14 cellular contexts compared by ENCODE assay signal in the genomic region with DNA sequence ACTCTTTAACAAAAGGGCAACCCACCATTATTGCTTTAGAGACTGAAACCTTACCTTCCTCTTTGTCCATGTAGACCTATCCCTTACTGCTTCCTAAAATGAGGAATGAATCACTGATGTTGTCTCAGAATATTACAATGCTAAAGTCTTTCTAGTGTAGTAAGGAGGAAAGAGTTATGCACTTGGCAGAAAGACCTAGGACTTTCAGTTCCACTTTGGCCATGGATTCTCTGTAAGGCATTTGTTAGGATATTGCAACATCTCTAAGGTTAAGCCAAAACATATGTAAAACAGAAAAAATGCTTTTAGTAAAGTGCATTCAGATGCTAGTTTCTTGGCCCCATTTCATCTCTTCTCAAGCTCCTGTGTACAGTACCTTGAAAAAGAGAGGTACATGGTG.
DNase-seq lines count a peak whose midpoint lies in the region; ATAC-seq, FAIRE-seq and TF ChIP-seq lines count a peak whose summit lies in the region.
"Had no signal": no experiment of that assay in that cellular context is flagged by ENCODE, and none has a peak within 500 bp of the region (broad histone marks: within the 10 kb centered on the region; RNA-seq: fewer than 3 reads in every experiment).

No MANE protein-coding gene starts in this region.

- TF ChIP-seq CTCF in pancreas (IDR thresholded peaks at IDR 0.05), result no peak

- no peaks in the 10 kb centered on the region for H3K9me3 Mint-ChIP-seq in T-helper 2 cell treated with Interferon-gamma antibody and Interleukin-4, amounts not matched to agents 5 μg/mL and 100 μg/mL, for 36 hours
- H3K9me3 Mint-ChIP-seq: activated CD4-positive, alpha-beta memory T cell treated with anti-CD3 and anti-CD28 coated beads for 36 hours; H9 had no signal

- H3K4me1 ChIP-seq in pancreas, result peaks cover 6 to 21% (median 19%) of the 10 kb centered on the region in 3 donors

- H3K27ac Mint-ChIP-seq in T-helper 2 cell treated with Interferon-gamma antibody and Interleukin-4, amounts not matched to agents 5 μg/mL and 100 μg/mL, for 36 hours, result no peak overlapping the region
- H3K27ac Mint-ChIP-seq: activated CD4-positive, alpha-beta memory T cell treated with anti-CD3 and anti-CD28 coated beads for 36 hours had no signal

- H3K36me3 ChIP-seq in pancreas, result no peaks in the 10 kb centered on the region
- H3K36me3 ChIP-seq: thoracic aorta had no signal

- no peak for FAIRE-seq in pancreas (lab: Jason Lieb, UNC)
- FAIRE-seq: D721Med had no signal

- H3K4me3 Mint-ChIP-seq in T-helper 2 cell treated with Interferon-gamma antibody and Interleukin-4, amounts not matched to agents 5 μg/mL and 100 μg/mL, for 36 hours, result no peak overlapping the region
- H3K4me3 Mint-ChIP-seq: activated CD4-positive, alpha-beta memory T cell treated with anti-CD3 and anti-CD28 coated beads for 36 hours; H9 had no signal

- peaks cover 4% of the 10 kb centered on the region for H3K27me3 Mint-ChIP-seq in T-helper 2 cell treated with Interferon-gamma antibody and Interleukin-4, amounts not matched to agents 5 μg/mL and 100 μg/mL, for 36 hours (ENCODE audit: low read depth)
- H3K27me3 Mint-ChIP-seq: activated CD4-positive, alpha-beta memory T cell treated with anti-CD3 and anti-CD28 coated beads for 36 hours had no signal

- H3K36me3 Mint-ChIP-seq in T-helper 2 cell treated with Interferon-gamma antibody and Interleukin-4, amounts not matched to agents 5 μg/mL and 100 μg/mL, for 36 hours (ENCODE audit: low read depth), result no peaks in the 10 kb centered on the region
- H3K36me3 Mint-ChIP-seq: activated CD4-positive, alpha-beta memory T cell treated with anti-CD3 and anti-CD28 coated beads for 36 hours had no signal

- no peak overlapping the region for H3K4me3 ChIP-seq in pancreas
- H3K4me3 ChIP-seq: thoracic aorta had no signal

- intact Hi-C loops in pancreas (cut with DNase I), result no loop called here

- ATAC-seq in pancreas (peak in 3 of 4 donors; percentile 14 to 38 (median 23)), GM18868 (IDR thresholded peaks at IDR 0.05; ENCODE audit: unreplicated experiment) (no peak), HG03095 (IDR thresholded peaks at IDR 0.05; ENCODE audit: unreplicated experiment) (no peak), GM21390 (IDR thresholded peaks at IDR 0.05; ENCODE audit: unreplicated experiment) (no peak)

- DNase-seq in CD1c-positive myeloid dendritic cell (ENCODE audit: extremely low spot score), result peak; percentile 78
- DNase-seq in NOMO-1 treated with DMSO at 0.1 percent for 48 hours (lab: John Stamatoyannopoulos, UW; ENCODE audit: unreplicated experiment), result peak; percentile 86
- DNase-seq in fibroblast of peridontal ligament (ENCODE audit: extremely low read depth), result peak; percentile 96
- DNase-seq in pancreas, result no peak
- DNase-seq in T-helper 2 cell treated with Interferon-gamma antibody and Interleukin-4, amounts not matched to agents 5 μg/mL and 100 μg/mL, for 36 hours (ENCODE audit: low spot score), result no peak
- DNase-seq: activated CD4-positive, alpha-beta memory T cell treated with anti-CD3 and anti-CD28 coated beads for 36 hours; H9; NCI-H2081 treated with DMSO at 0.1 percent for 48 hours; stimulated activated CD4-positive, alpha-beta T cell treated with anti-CD3 and anti-CD28 coated beads, Interleukin-4, amount 100 ng/mL, for 24 hours had no signal

- H3K4me1 Mint-ChIP-seq in T-helper 2 cell treated with Interferon-gamma antibody and Interleukin-4, amounts not matched to agents 5 μg/mL and 100 μg/mL, for 36 hours (ENCODE audit: low read depth), result no peaks in the 10 kb centered on the region

- no peaks in the 10 kb centered on the region for H3K27me3 ChIP-seq in pancreas

- H3K9me3 ChIP-seq in pancreas, result no peaks in the 10 kb centered on the region
- H3K9me3 ChIP-seq: thoracic aorta had no signal

- no peak overlapping the region for H3K27ac ChIP-seq in pancreas
- H3K27ac ChIP-seq: thoracic aorta had no signal

Comparison
In these comparisons a context has a peak if more than half of its experiments do, and no peak if none do; other contexts are left out.
1. DNase-seq: peak in CD1c-positive myeloid dendritic cell (single experiment), NOMO-1 treated with DMSO at 0.1 percent for 48 hours (single experiment) and fibroblast of peridontal ligament (single experiment); none in pancreas (0 of 6) and T-helper 2 cell treated with Interferon-gamma antibody and Interleukin-4, amounts not matched to agents 5 μg/mL and 100 μg/mL, for 36 hours (single experiment).
2. ATAC-seq: peak in pancreas (3 of 4); none in GM18868 (single experiment), HG03095 (single experiment) and GM21390 (single experiment).